Comparison of ENCODE assay signal across 10 cellular contexts in genomic region chr2:230457073-230457768, GRCh38. TPM values are rescaled to one million over a fixed set of nuclear protein-coding genes. Genes with fewer than 3 reads are reported as not detected.
A peak's percentile ranks its signal among the peaks of the same experiment; 100 is the strongest.
DNase-seq lines count a peak whose midpoint lies in the region; ATAC-seq and TF ChIP-seq lines count a peak whose summit lies in the region.
"Had no signal": no experiment of that assay in that cellular context is flagged by ENCODE, and none has a peak within 500 bp of the region (broad histone marks: within the 10 kb centered on the region; RNA-seq: fewer than 3 reads in every experiment).

No MANE protein-coding gene starts in this region.

- H3K4me1 ChIP-seq in Loucy (ENCODE audit: insufficient read depth, low read length, poor library complexity, severe bottlenecking), result peaks cover 9% of the 10 kb centered on the region

- CTCF ChIA-PET in CD4-positive, alpha-beta T cell (lab: Charles Lee), result interaction anchor here (0.8 kb wide), 1 partner anchor 41 kb away, joined by 3 read pairs; the partner anchor contains the start of gene SP100
- CTCF ChIA-PET in activated CD8-positive, alpha-beta T cell treated with anti-CD3 and anti-CD28 coated beads, Interleukin-2, amount 10 ng/mL, durations not matched to agents 7 days and 5 days (lab: Charles Lee), result interaction anchor here (0.7 kb wide), 1 partner anchor 16 kb away, joined by 4 read pairs; no protein-coding TSS in a partner anchor

- peak overlapping the region; percentile 27 for H3K27ac Mint-ChIP-seq in CD4-positive, alpha-beta T cell
- H3K27ac Mint-ChIP-seq in activated CD8-positive, alpha-beta T cell treated with anti-CD3 and anti-CD28 coated beads, Interleukin-2, amount 10 ng/mL, durations not matched to agents 7 days and 5 days, result peak overlapping the region; percentile 81
- H3K27ac Mint-ChIP-seq in memory B cell, result peak overlapping the region; percentile 85

- no peak overlapping the region for H3K4me3 Mint-ChIP-seq in CD4-positive, alpha-beta T cell
- H3K4me3 Mint-ChIP-seq in activated CD8-positive, alpha-beta T cell treated with anti-CD3 and anti-CD28 coated beads, Interleukin-2, amount 10 ng/mL, durations not matched to agents 7 days and 5 days, result no peak overlapping the region
- peak overlapping the region; percentile 49 for H3K4me3 Mint-ChIP-seq in memory B cell

- no peak overlapping the region for H2AFZ ChIP-seq in Loucy (ENCODE audit: low read length)

- no peaks in the 10 kb centered on the region for H3F3A ChIP-seq in Loucy (ENCODE audit: low read depth)

- peak overlapping the region; percentile 46 for H3K4me2 ChIP-seq in Loucy (ENCODE audit: low read depth, low read length, poor library complexity, severe bottlenecking)

- no peaks in the 10 kb centered on the region for H3K27me3 Mint-ChIP-seq in CD4-positive, alpha-beta T cell
- H3K27me3 Mint-ChIP-seq in activated CD8-positive, alpha-beta T cell treated with anti-CD3 and anti-CD28 coated beads, Interleukin-2, amount 10 ng/mL, durations not matched to agents 7 days and 5 days (ENCODE audit: low read depth), result no peaks in the 10 kb centered on the region
- H3K27me3 Mint-ChIP-seq in memory B cell, result no peaks in the 10 kb centered on the region

- no peaks in the 10 kb centered on the region for H3K9me3 ChIP-seq in CD4-positive, alpha-beta T cell (ENCODE audit: control insufficient read depth, low read length)
- peaks cover 5% of the 10 kb centered on the region; the same call in 1 of the 2 replicates for H3K9me3 ChIP-seq in Loucy (ENCODE audit: insufficient read depth, low read depth, low read length)
- H3K9me3 ChIP-seq: adrenal gland had no signal

- intact Hi-C loops in CD4-positive, alpha-beta T cell (cut with DNase I, micrococcal nuclease), result no loop called here

- H3K4me1 Mint-ChIP-seq in CD4-positive, alpha-beta T cell (ENCODE audit: low read depth), result peaks cover 73% of the 10 kb centered on the region
- peaks cover 58% of the 10 kb centered on the region for H3K4me1 Mint-ChIP-seq in activated CD8-positive, alpha-beta T cell treated with anti-CD3 and anti-CD28 coated beads, Interleukin-2, amount 10 ng/mL, durations not matched to agents 7 days and 5 days (ENCODE audit: low read depth)
- peaks cover 63% of the 10 kb centered on the region for H3K4me1 Mint-ChIP-seq in memory B cell

- H3K79me2 ChIP-seq in Loucy (ENCODE audit: insufficient read depth, low read length), result no peaks in the 10 kb centered on the region

- no peak overlapping the region for H3K9ac ChIP-seq in Loucy (ENCODE audit: low read depth, low read length, poor library complexity, severe bottlenecking)

- H3K27ac ChIP-seq in CD4-positive, alpha-beta T cell (ENCODE audit: low read depth, low read length), result no peak overlapping the region

- H3K4me3 ChIP-seq in Loucy (ENCODE audit: low read length, poor library complexity, severe bottlenecking), result no peak overlapping the region
- H3K4me3 ChIP-seq: adrenal gland had no signal

- ATAC-seq in CD4-positive, alpha-beta T cell (ENCODE audit: poor library complexity), result peak; percentile 41
- ATAC-seq in activated CD8-positive, alpha-beta T cell treated with anti-CD3 and anti-CD28 coated beads, Interleukin-2, amount 10 ng/mL, durations not matched to agents 7 days and 5 days, result peak; percentile 66
- ATAC-seq in memory B cell (ENCODE audit: low read depth) (peak; percentile 87), HG02884 (IDR thresholded peaks at IDR 0.05; ENCODE audit: unreplicated experiment) (no peak), GM19397 (IDR thresholded peaks at IDR 0.05; ENCODE audit: unreplicated experiment) (no peak), HG03108 (IDR thresholded peaks at IDR 0.05; ENCODE audit: unreplicated experiment) (no peak)

- H3K27me3 ChIP-seq in CD4-positive, alpha-beta T cell (ENCODE audit: control insufficient read depth, insufficient read depth, low read length), result no peaks in the 10 kb centered on the region
- H3K27me3 ChIP-seq in Loucy (ENCODE audit: insufficient read depth, low read length, poor library complexity, severe bottlenecking), result no peaks in the 10 kb centered on the region
- H3K27me3 ChIP-seq: adrenal gland had no signal

- H3K9me2 ChIP-seq in Loucy (replicated peaks; ENCODE audit: low read depth, low read length), result no peaks in the 10 kb centered on the region

- H3K9me3 Mint-ChIP-seq in CD4-positive, alpha-beta T cell, result peaks cover 8% of the 10 kb centered on the region
- H3K9me3 Mint-ChIP-seq in activated CD8-positive, alpha-beta T cell treated with anti-CD3 and anti-CD28 coated beads, Interleukin-2, amount 10 ng/mL, durations not matched to agents 7 days and 5 days (ENCODE audit: insufficient read depth), result no peaks in the 10 kb centered on the region
- peaks cover 12% of the 10 kb centered on the region for H3K9me3 Mint-ChIP-seq in memory B cell

- peaks cover 99% of the 10 kb centered on the region for H3K36me3 Mint-ChIP-seq in CD4-positive, alpha-beta T cell (ENCODE audit: low read depth)
- peaks cover 93% of the 10 kb centered on the region for H3K36me3 Mint-ChIP-seq in activated CD8-positive, alpha-beta T cell treated with anti-CD3 and anti-CD28 coated beads, Interleukin-2, amount 10 ng/mL, durations not matched to agents 7 days and 5 days (ENCODE audit: low read depth)
- H3K36me3 Mint-ChIP-seq in memory B cell, result peaks cover 80% of the 10 kb centered on the region

- no peak for DNase-seq in CD4-positive, alpha-beta T cell
- DNase-seq in activated CD8-positive, alpha-beta T cell treated with anti-CD3 and anti-CD28 coated beads, Interleukin-2, amount 10 ng/mL, durations not matched to agents 7 days and 5 days, result no peak
- peak in 1 of 2 donors; percentile 23 for DNase-seq in memory B cell (ENCODE audit: low spot score in 2 of 2)
- DNase-seq in NCI-H82 treated with DMSO at 0.1 percent for 48 hours (lab: John Stamatoyannopoulos, UW; ENCODE audit: unreplicated experiment), result no peak
- DNase-seq: H7 had no signal

- POLR2A ChIA-PET in CD4-positive, alpha-beta T cell (lab: Charles Lee), result interaction anchor here (1.5 kb wide), 1 partner anchor 11 kb away, joined by 3 read pairs; no protein-coding TSS in a partner anchor
- POLR2A ChIA-PET in activated CD8-positive, alpha-beta T cell treated with anti-CD3 and anti-CD28 coated beads, Interleukin-2, amount 10 ng/mL, durations not matched to agents 7 days and 5 days (lab: Charles Lee), result no interaction called here

- no peak for TF ChIP-seq CTCF in CD4-positive, alpha-beta T cell (IDR thresholded peaks at IDR 0.05)
- TF ChIP-seq CTCF in Loucy (conservative IDR thresholded peaks at IDR 0.05; ENCODE audit: low read length), result no peak

- H4K20me1 ChIP-seq in Loucy (ENCODE audit: insufficient read depth, low read length, poor library complexity, severe bottlenecking), result no peaks in the 10 kb centered on the region

- H3K36me3 ChIP-seq in Loucy (ENCODE audit: insufficient read depth, low read length), result peaks cover 64% of the 10 kb centered on the region

RNA-seq across cellular contexts. Expression of gene SP100, which starts 41.2 kb away (rescaled TPM):
- total RNA-seq in CD4-positive, alpha-beta T cell, result 100 to 1,000 TPM; 242 to 243 TPM
- total RNA-seq in activated CD8-positive, alpha-beta T cell treated with anti-CD3 and anti-CD28 coated beads, Interleukin-2, amount 10 ng/mL, durations not matched to agents 7 days and 5 days, result 100 to 1,000 TPM; 295 to 309 TPM
- total RNA-seq: H7 had no signal

Comparison
In these comparisons a context has a peak if more than half of its experiments do, and no peak if none do; other contexts are left out.
1. ATAC-seq: peak in CD4-positive, alpha-beta T cell (single experiment), activated CD8-positive, alpha-beta T cell treated with anti-CD3 and anti-CD28 coated beads, Interleukin-2, amount 10 ng/mL, durations not matched to agents 7 days and 5 days (single experiment) and memory B cell (single experiment); none in HG02884 (single experiment), GM19397 (single experiment) and HG03108 (single experiment).
2. H3K27ac Mint-ChIP-seq: peak in every context shown above with its lines; median percentile 85 in memory B cell; 81 in activated CD8-positive, alpha-beta T cell treated with anti-CD3 and anti-CD28 coated beads, Interleukin-2, amount 10 ng/mL, durations not matched to agents 7 days and 5 days; 27 in CD4-positive, alpha-beta T cell.